1 cellular context compared by ENCODE assay signal in the genomic region with DNA sequence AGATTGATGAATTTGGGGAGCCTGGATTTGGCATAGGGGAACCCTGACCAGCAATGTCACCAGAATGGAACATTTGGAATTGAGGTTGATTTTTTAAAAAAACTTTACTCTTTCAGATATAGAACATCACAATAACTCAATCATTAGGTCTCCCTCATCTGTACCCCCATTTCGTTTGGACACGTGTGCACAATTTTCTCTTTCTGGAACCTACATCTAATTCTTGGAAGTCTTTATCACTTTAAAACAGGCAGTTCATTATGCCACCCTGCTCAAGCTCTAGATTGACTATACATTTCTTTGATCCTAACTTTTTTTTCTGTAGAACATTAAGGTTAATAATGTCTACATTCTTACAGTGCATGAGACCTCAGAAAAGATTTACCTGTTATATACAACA.
TF ChIP-seq lines count a peak whose summit lies in the region.

No MANE protein-coding gene starts in this region.

TF ChIP-seq in GM23338, 12 proteins besides CTCF, POLR2A, EP300 and RAD21 (continued from another document):
- TF ChIP-seq, protein P1, sequence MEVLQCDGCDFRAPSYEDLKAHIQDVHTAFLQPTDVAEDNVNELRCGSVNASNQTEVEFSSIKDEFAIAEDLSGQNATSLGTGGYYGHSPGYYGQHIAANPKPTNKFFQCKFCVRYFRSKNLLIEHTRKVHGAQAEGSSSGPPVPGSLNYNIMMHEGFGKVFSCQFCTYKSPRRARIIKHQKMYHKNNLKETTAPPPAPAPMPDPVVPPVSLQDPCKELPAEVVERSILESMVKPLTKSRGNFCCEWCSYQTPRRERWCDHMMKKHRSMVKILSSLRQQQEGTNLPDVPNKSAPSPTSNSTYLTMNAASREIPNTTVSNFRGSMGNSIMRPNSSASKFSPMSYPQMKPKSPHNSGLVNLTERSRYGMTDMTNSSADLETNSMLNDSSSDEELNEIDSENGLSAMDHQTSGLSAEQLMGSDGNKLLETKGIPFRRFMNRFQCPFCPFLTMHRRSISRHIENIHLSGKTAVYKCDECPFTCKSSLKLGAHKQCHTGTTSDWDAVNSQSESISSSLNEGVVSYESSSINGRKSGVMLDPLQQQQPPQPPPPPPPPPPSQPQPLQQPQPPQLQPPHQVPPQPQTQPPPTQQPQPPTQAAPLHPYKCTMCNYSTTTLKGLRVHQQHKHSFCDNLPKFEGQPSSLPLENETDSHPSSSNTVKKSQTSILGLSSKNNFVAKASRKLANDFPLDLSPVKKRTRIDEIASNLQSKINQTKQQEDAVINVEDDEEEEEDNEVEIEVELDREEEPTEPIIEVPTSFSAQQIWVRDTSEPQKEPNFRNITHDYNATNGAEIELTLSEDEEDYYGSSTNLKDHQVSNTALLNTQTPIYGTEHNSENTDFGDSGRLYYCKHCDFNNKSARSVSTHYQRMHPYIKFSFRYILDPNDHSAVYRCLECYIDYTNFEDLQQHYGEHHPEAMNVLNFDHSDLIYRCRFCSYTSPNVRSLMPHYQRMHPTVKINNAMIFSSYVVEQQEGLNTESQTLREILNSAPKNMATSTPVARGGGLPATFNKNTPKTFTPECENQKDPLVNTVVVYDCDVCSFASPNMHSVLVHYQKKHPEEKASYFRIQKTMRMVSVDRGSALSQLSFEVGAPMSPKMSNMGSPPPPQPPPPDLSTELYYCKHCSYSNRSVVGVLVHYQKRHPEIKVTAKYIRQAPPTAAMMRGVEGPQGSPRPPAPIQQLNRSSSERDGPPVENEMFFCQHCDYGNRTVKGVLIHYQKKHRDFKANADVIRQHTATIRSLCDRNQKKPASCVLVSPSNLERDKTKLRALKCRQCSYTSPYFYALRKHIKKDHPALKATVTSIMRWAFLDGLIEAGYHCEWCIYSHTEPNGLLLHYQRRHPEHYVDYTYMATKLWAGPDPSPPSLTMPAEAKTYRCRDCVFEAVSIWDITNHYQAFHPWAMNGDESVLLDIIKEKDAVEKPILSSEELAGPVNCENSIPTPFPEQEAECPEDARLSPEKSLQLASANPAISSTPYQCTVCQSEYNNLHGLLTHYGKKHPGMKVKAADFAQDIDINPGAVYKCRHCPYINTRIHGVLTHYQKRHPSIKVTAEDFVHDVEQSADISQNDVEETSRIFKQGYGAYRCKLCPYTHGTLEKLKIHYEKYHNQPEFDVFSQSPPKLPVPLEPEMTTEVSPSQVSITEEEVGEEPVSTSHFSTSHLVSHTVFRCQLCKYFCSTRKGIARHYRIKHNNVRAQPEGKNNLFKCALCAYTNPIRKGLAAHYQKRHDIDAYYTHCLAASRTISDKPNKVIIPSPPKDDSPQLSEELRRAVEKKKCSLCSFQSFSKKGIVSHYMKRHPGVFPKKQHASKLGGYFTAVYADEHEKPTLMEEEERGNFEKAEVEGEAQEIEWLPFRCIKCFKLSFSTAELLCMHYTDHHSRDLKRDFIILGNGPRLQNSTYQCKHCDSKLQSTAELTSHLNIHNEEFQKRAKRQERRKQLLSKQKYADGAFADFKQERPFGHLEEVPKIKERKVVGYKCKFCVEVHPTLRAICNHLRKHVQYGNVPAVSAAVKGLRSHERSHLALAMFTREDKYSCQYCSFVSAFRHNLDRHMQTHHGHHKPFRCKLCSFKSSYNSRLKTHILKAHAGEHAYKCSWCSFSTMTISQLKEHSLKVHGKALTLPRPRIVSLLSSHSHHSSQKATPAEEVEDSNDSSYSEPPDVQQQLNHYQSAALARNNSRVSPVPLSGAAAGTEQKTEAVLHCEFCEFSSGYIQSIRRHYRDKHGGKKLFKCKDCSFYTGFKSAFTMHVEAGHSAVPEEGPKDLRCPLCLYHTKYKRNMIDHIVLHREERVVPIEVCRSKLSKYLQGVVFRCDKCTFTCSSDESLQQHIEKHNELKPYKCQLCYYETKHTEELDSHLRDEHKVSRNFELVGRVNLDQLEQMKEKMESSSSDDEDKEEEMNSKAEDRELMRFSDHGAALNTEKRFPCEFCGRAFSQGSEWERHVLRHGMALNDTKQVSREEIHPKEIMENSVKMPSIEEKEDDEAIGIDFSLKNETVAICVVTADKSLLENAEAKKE (CRISPR knock-in tag; IDR thresholded peaks at IDR 0.05): no peak
- TF ChIP-seq ETS1 (IDR thresholded peaks at IDR 0.05) (no peak), EZH2 (IDR thresholded peaks at IDR 0.05; ENCODE audit: low read depth, unreplicated experiment) (no peak), POLR2AphosphoS5 (IDR thresholded peaks at IDR 0.05; ENCODE audit: low read depth) (no peak)
